Comparison of ENCODE assay signal across 9 cellular contexts in the genomic region with DNA sequence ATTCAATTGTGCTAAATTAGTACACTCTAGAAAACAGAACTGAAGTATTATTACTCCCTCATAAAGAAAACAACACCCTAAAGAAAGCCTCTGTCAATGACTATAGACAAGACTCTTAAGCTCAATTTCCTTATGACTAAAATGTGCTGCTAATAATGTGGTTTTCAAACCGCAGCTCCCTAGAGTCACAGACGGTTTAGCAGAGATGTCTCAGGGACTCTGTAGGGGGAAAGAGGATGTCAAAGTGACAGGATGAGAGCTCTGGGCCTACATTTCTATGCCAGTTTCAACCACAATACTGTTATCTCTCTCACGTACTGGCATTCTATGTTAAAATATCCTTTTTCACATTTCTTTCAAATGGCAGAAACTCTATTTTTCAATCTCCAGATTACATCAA. TPM values are rescaled to one million over a fixed set of nuclear protein-coding genes. Genes with fewer than 3 reads are reported as not detected.
A peak's percentile ranks its signal among the peaks of the same experiment; 100 is the strongest.
DNase-seq lines count a peak whose midpoint lies in the region; ATAC-seq and TF ChIP-seq lines count a peak whose summit lies in the region.
"Had no signal": no experiment of that assay in that cellular context is flagged by ENCODE, and none has a peak within 500 bp of the region (broad histone marks: within the 10 kb centered on the region; RNA-seq: fewer than 3 reads in every experiment).

No MANE protein-coding gene starts in this region.

- peak overlapping the region in 1 of 11 experiments; percentile 43; a peak in 1 of 22 replicates for H3K9ac ChIP-seq in BLaER1 treated with 17β-estradiol and CSF1 and Interleukin-3, amounts not matched to agents 10 nM and 100 nM

- no peak overlapping the region for H3K4me3 Mint-ChIP-seq in activated CD8-positive, alpha-beta T cell treated with anti-CD3 and anti-CD28 coated beads, Interleukin-2, amount 10 ng/mL, durations not matched to agents 7 days and 5 days

- POLR2A ChIA-PET in activated CD8-positive, alpha-beta T cell treated with anti-CD3 and anti-CD28 coated beads, Interleukin-2, amount 10 ng/mL, durations not matched to agents 7 days and 5 days (lab: Charles Lee), result no interaction called here

- peaks cover 5 to 96% (median 42%) of the 10 kb centered on the region in 11 experiments; a peak in 17 of 22 replicates for H4K20me1 ChIP-seq in BLaER1 treated with 17β-estradiol and CSF1 and Interleukin-3, amounts not matched to agents 10 nM and 100 nM

- peaks cover 14 to 46% (median 22%) of the 10 kb centered on the region in 10 experiments for H3K4me1 ChIP-seq in BLaER1 treated with 17β-estradiol and CSF1 and Interleukin-3, amounts not matched to agents 10 nM and 100 nM
- H3K4me1 ChIP-seq in left ventricle myocardium inferior (no peaks in the 10 kb centered on the region), uterus (no peaks in the 10 kb centered on the region)

- H3K9me3 Mint-ChIP-seq in activated CD8-positive, alpha-beta T cell treated with anti-CD3 and anti-CD28 coated beads, Interleukin-2, amount 10 ng/mL, durations not matched to agents 7 days and 5 days (ENCODE audit: insufficient read depth), result no peaks in the 10 kb centered on the region

- no peak for TF ChIP-seq POLR2A in uterus (IDR thresholded peaks at IDR 0.05)

- H3K27ac Mint-ChIP-seq in activated CD8-positive, alpha-beta T cell treated with anti-CD3 and anti-CD28 coated beads, Interleukin-2, amount 10 ng/mL, durations not matched to agents 7 days and 5 days, result peak overlapping the region; percentile 64

- TF ChIP-seq CTCF in left ventricle myocardium inferior (IDR thresholded peaks at IDR 0.05; ENCODE audit: borderline replicate concordance) (no peak), uterus (IDR thresholded peaks at IDR 0.05) (no peak)

- peaks cover 16% of the 10 kb centered on the region for H3K4me1 Mint-ChIP-seq in activated CD8-positive, alpha-beta T cell treated with anti-CD3 and anti-CD28 coated beads, Interleukin-2, amount 10 ng/mL, durations not matched to agents 7 days and 5 days (ENCODE audit: low read depth)

- peaks cover 32% of the 10 kb centered on the region for H3K36me3 Mint-ChIP-seq in activated CD8-positive, alpha-beta T cell treated with anti-CD3 and anti-CD28 coated beads, Interleukin-2, amount 10 ng/mL, durations not matched to agents 7 days and 5 days (ENCODE audit: low read depth)

- H3K27me3 Mint-ChIP-seq in activated CD8-positive, alpha-beta T cell treated with anti-CD3 and anti-CD28 coated beads, Interleukin-2, amount 10 ng/mL, durations not matched to agents 7 days and 5 days (ENCODE audit: low read depth), result no peaks in the 10 kb centered on the region

- no peaks in the 10 kb centered on the region for H3K9me3 ChIP-seq in BLaER1 treated with 17β-estradiol and CSF1 and Interleukin-3, amounts not matched to agents 10 nM and 100 nM (replicated peaks in 1 of 11)
- H3K9me3 ChIP-seq in left ventricle myocardium inferior (replicated peaks) (no peaks in the 10 kb centered on the region), uterus (no peaks in the 10 kb centered on the region)

- intact Hi-C loops in left ventricle myocardium inferior (cut with micrococcal nuclease) (no loop called here), uterus (cut with DNase I; ENCODE audit: low total_unique reads) (no loop called here)

- H3K4me2 ChIP-seq in BLaER1 treated with 17β-estradiol and CSF1 and Interleukin-3, amounts not matched to agents 10 nM and 100 nM, result peak overlapping the region; percentile 20 to 77 (median 57); a peak in 21 of 22 replicates

- DNase-seq in activated CD8-positive, alpha-beta T cell treated with anti-CD3 and anti-CD28 coated beads, Interleukin-2, amount 10 ng/mL, durations not matched to agents 7 days and 5 days, result peak; percentile 58
- no peak for DNase-seq in HUDEP-2 (lab: John Stamatoyannopoulos, UW; ENCODE audit: unreplicated experiment in 76 of 76)
- no peak for DNase-seq in AG20443 (ENCODE audit: low spot score)
- DNase-seq in left ventricle myocardium inferior, result no peak
- DNase-seq in uterus, result no peak

- ATAC-seq in GM19395 (IDR thresholded peaks at IDR 0.05; ENCODE audit: unreplicated experiment), result peak; percentile 100
- ATAC-seq in HG03354 (IDR thresholded peaks at IDR 0.05; ENCODE audit: poor library complexity, severe bottlenecking, unreplicated experiment), result peak; percentile 100
- peak; percentile 98 for ATAC-seq in activated CD8-positive, alpha-beta T cell treated with anti-CD3 and anti-CD28 coated beads, Interleukin-2, amount 10 ng/mL, durations not matched to agents 7 days and 5 days

- no peak overlapping the region; a peak in 1 of 20 replicates for H3K4me3 ChIP-seq in BLaER1 treated with 17β-estradiol and CSF1 and Interleukin-3, amounts not matched to agents 10 nM and 100 nM
- H3K4me3 ChIP-seq in left ventricle myocardium inferior (no peak overlapping the region), uterus (no peak overlapping the region)
- H3K4me3 ChIP-seq: lung had no signal

- CTCF ChIA-PET in activated CD8-positive, alpha-beta T cell treated with anti-CD3 and anti-CD28 coated beads, Interleukin-2, amount 10 ng/mL, durations not matched to agents 7 days and 5 days (lab: Charles Lee), result interaction anchor here (0.7 to 1.2 kb wide), 6 partner anchors 12 to 311 kb away, joined by 3 to 7 read pairs (median 4); a partner anchor contains a TSS

- peak overlapping the region in 5 of 11 experiments; percentile 15 to 64 (median 29); a peak in 5 of 22 replicates for H3K27ac ChIP-seq in BLaER1 treated with 17β-estradiol and CSF1 and Interleukin-3, amounts not matched to agents 10 nM and 100 nM
- no peak overlapping the region for H3K27ac ChIP-seq in left ventricle myocardium inferior (replicated peaks)
- H3K27ac ChIP-seq in uterus, result no peak overlapping the region

- peaks cover 54 to 87% (median 74%) of the 10 kb centered on the region in 11 experiments for H3K36me3 ChIP-seq in BLaER1 treated with 17β-estradiol and CSF1 and Interleukin-3, amounts not matched to agents 10 nM and 100 nM
- H3K36me3 ChIP-seq in left ventricle myocardium inferior (peaks cover 57% of the 10 kb centered on the region), uterus (no peaks in the 10 kb centered on the region)

- H3K27me3 ChIP-seq in BLaER1 treated with 17β-estradiol and CSF1 and Interleukin-3, amounts not matched to agents 10 nM and 100 nM, result no peaks in the 10 kb centered on the region
- H3K27me3 ChIP-seq in left ventricle myocardium inferior (ENCODE audit: low read depth) (no peaks in the 10 kb centered on the region), uterus (no peaks in the 10 kb centered on the region)

RNA-seq across cellular contexts. Expression of a gene that starts 37.6 kb away (rescaled TPM):
- not detected for total RNA-seq in activated CD8-positive, alpha-beta T cell treated with anti-CD3 and anti-CD28 coated beads, Interleukin-2, amount 10 ng/mL, durations not matched to agents 7 days and 5 days
- total RNA-seq in left ventricle myocardium inferior (3.7 TPM), uterus (10 to 100 TPM in 2 of 4 donors, 1 to 10 TPM in 2; 1.7 to 23.1 (median 6.5) TPM)

RNA-seq across cellular contexts. Expression of a gene that starts 43.3 kb away (rescaled TPM):
- total RNA-seq in activated CD8-positive, alpha-beta T cell treated with anti-CD3 and anti-CD28 coated beads, Interleukin-2, amount 10 ng/mL, durations not matched to agents 7 days and 5 days, result 10 to 100 TPM; 69.6 to 72.2 TPM
- 35.1 TPM for total RNA-seq in left ventricle myocardium inferior
- total RNA-seq in uterus, result 10 to 100 TPM; 45.4 to 83.5 (median 73.0) TPM

RNA-seq across cellular contexts. Expression of a gene that starts 44.2 kb away (rescaled TPM):
- 1 to 10 TPM; 1.2 to 1.7 TPM for total RNA-seq in activated CD8-positive, alpha-beta T cell treated with anti-CD3 and anti-CD28 coated beads, Interleukin-2, amount 10 ng/mL, durations not matched to agents 7 days and 5 days
- total RNA-seq in left ventricle myocardium inferior, result 10.6 TPM
- 10 to 100 TPM in 1 of 4 donors, 1 to 10 TPM in 3; 2.9 to 35.0 (median 8.8) TPM for total RNA-seq in uterus
